Comparison of ENCODE assay signal across 8 cellular contexts in genomic region chr12:6534914-6535696, GRCh38. TPM values are rescaled to one million over a fixed set of nuclear protein-coding genes. Genes with fewer than 3 reads are reported as not detected.
A peak's percentile ranks its signal among the peaks of the same experiment; 100 is the strongest.
DNase-seq lines count a peak whose midpoint lies in the region; ATAC-seq and TF ChIP-seq lines count a peak whose summit lies in the region.

No MANE protein-coding gene starts in this region.

- H4K20me1 ChIP-seq in hepatocyte (ENCODE audit: insufficient read depth, poor library complexity, severe bottlenecking), result peaks cover 40% of the 10 kb centered on the region

- H3K79me2 ChIP-seq in hepatocyte, result peaks cover 39% of the 10 kb centered on the region

- H3K27me3 ChIP-seq in MG63, result no peaks in the 10 kb centered on the region
- no peaks in the 10 kb centered on the region for H3K27me3 ChIP-seq in ascending aorta
- H3K27me3 ChIP-seq in hepatocyte, result no peaks in the 10 kb centered on the region

- peak overlapping the region; percentile 96 for H3K27ac Mint-ChIP-seq in T-helper 17 cell

- H3K4me3 Mint-ChIP-seq in T-helper 17 cell, result peak overlapping the region; percentile 97

- H3K9me3 ChIP-seq in MG63, result no peaks in the 10 kb centered on the region
- no peaks in the 10 kb centered on the region for H3K9me3 ChIP-seq in T-helper 17 cell (ENCODE audit: control insufficient read depth, low read length, poor library complexity, severe bottlenecking)
- no peaks in the 10 kb centered on the region for H3K9me3 ChIP-seq in ascending aorta
- no peaks in the 10 kb centered on the region for H3K9me3 ChIP-seq in hepatocyte (ENCODE audit: low read depth)

- peak overlapping the region; percentile 92 for H3K4me3 ChIP-seq in MG63
- peak overlapping the region; percentile 79 to 98 for H3K4me3 ChIP-seq in ascending aorta
- peak overlapping the region; percentile 93 for H3K4me3 ChIP-seq in hepatocyte
- peak overlapping the region; percentile 97 for H3K4me3 ChIP-seq in retinal pigment epithelial cell (ENCODE audit: low read length)

- 1% methylated on average over 45 of the region's 55 CpGs for WGBS in hepatocyte (ENCODE audit: low lambda C conversion rate, missing lambda C conversion rate)

- H3K36me3 ChIP-seq in MG63 (peaks cover 74% of the 10 kb centered on the region), ascending aorta (peaks cover 34 to 51% of the 10 kb centered on the region in 2 donors), hepatocyte (replicated peaks; ENCODE audit: insufficient read depth, low read depth) (no peaks in the 10 kb centered on the region)

- peaks cover 44% of the 10 kb centered on the region for H3K4me1 Mint-ChIP-seq in T-helper 17 cell

- no peaks in the 10 kb centered on the region for H3K9me2 ChIP-seq in hepatocyte (replicated peaks; ENCODE audit: insufficient read depth)

- H2AFZ ChIP-seq in hepatocyte, result no peak overlapping the region

- ATAC-seq in GM19397 (IDR thresholded peaks at IDR 0.05; ENCODE audit: unreplicated experiment) (peak; percentile 13), T-helper 17 cell (peak; percentile 31)

- H3K27me3 Mint-ChIP-seq in T-helper 17 cell, result no peaks in the 10 kb centered on the region

- H3K27ac ChIP-seq in ascending aorta, result peak overlapping the region; percentile 98 to 99
- H3K27ac ChIP-seq in hepatocyte, result peak overlapping the region; percentile 92

- H3K4me1 ChIP-seq in ascending aorta, result peaks cover 19 to 30% of the 10 kb centered on the region in 2 donors
- peaks cover 30% of the 10 kb centered on the region for H3K4me1 ChIP-seq in hepatocyte (ENCODE audit: insufficient read depth)

- peaks cover 8% of the 10 kb centered on the region for H3K36me3 Mint-ChIP-seq in T-helper 17 cell (ENCODE audit: low read depth)

- TF ChIP-seq CTCF in ascending aorta (IDR thresholded peaks at IDR 0.05) (peak in 1 of 3 experiments; percentile 16), hepatocyte (IDR thresholded peaks at IDR 0.05; ENCODE audit: poor library complexity) (no peak), retinal pigment epithelial cell (conservative IDR thresholded peaks at IDR 0.05; ENCODE audit: low read depth, low read length) (no peak)

- peak overlapping the region; percentile 82 for H3K4me2 ChIP-seq in hepatocyte

- intact Hi-C loops in ascending aorta (cut with DNase I), result loop anchor here (1.0 to 10.0 kb wide), 7 partner anchors 17 to 818 kb away; partner anchors contain the start of genes MRPL51 and VAMP1

- DNase-seq in C1 segment of cervical spinal cord (lab: John Stamatoyannopoulos, UW) (peak in 10 of 14 donors; percentile 52 to 84 (median 62)), MG63 (peak; percentile 72), T-helper 17 cell (peak in 2 of 3 donors; percentile 67 to 76), ascending aorta (ENCODE audit: low spot score in 2 of 2) (peak; percentile 64 to 93), hepatocyte (ENCODE audit: low spot score) (peak; percentile 80), retinal pigment epithelial cell (ENCODE audit: low read depth) (no peak), middle frontal gyrus (ENCODE audit: extremely low spot score, low spot score) (no peak)

RNA-seq across cellular contexts. Expression of gene GAPDH, which starts 0.8 kb away (rescaled TPM):
- total RNA-seq in MG63 (2014; rRNA removed; shearing (Covaris generic); ENCODE audit: low replicate concordance), result 4,502 and 8,561 TPM in 2 replicates
- total RNA-seq in T-helper 17 cell, result 100 to 1,000 TPM; 640 to 695 TPM
- total RNA-seq in ascending aorta, result 3,445 TPM
- 1,719 and 1,827 TPM in 2 replicates for total RNA-seq in hepatocyte
- polyA plus RNA-seq in hepatocyte, result 2,607 and 2,708 TPM in 2 replicates

RNA-seq across cellular contexts. Expression of gene IFFO1, which starts 20.7 kb away (rescaled TPM):
- total RNA-seq in MG63 (2014; rRNA removed; shearing (Covaris generic); ENCODE audit: low replicate concordance), result 6.1 and 13.2 TPM in 2 replicates
- 10 to 100 TPM; 29.3 to 37.3 TPM for total RNA-seq in T-helper 17 cell
- 35.0 TPM for total RNA-seq in ascending aorta
- 5.4 and 7.5 TPM in 2 replicates for total RNA-seq in hepatocyte
- polyA plus RNA-seq in hepatocyte, result 11.2 and 15.2 TPM in 2 replicates

RNA-seq across cellular contexts. Expression of gene NOP2, which starts 33.0 kb away (rescaled TPM):
- 64.5 and 90.4 TPM in 2 replicates for total RNA-seq in MG63 (2014; rRNA removed; shearing (Covaris generic); ENCODE audit: low replicate concordance)
- total RNA-seq in T-helper 17 cell (100 to 1,000 TPM in 1 of 2 donors, 10 to 100 TPM in 1; 90.0 to 122 TPM), ascending aorta (77.4 TPM), hepatocyte (36.1 and 40.3 TPM in 2 replicates)
- polyA plus RNA-seq in hepatocyte, result 37.8 and 38.1 TPM in 2 replicates

RNA-seq across cellular contexts. Expression of gene NCAPD2, which starts 41.2 kb away (rescaled TPM):
- total RNA-seq in MG63 (2014; rRNA removed; shearing (Covaris generic); ENCODE audit: low replicate concordance), result 60.2 and 95.9 TPM in 2 replicates
- total RNA-seq in T-helper 17 cell (10 to 100 TPM; 16.9 to 24.3 TPM), ascending aorta (11.7 TPM), hepatocyte (26.7 and 31.4 TPM in 2 replicates)
- polyA plus RNA-seq in hepatocyte, result 13.7 and 17.4 TPM in 2 replicates

RNA-seq across cellular contexts. Expression of gene MRPL51, which starts 42.0 kb away (rescaled TPM):
- total RNA-seq in MG63 (2014; rRNA removed; shearing (Covaris generic); ENCODE audit: low replicate concordance), result 140 and 315 TPM in 2 replicates
- total RNA-seq in T-helper 17 cell (10 to 100 TPM; 36.6 to 42.2 TPM), ascending aorta (112 TPM), hepatocyte (57.4 and 81.6 TPM in 2 replicates)
- 231 and 267 TPM in 2 replicates for polyA plus RNA-seq in hepatocyte

Comparison
In these comparisons a context has a peak if more than half of its experiments do, and no peak if none do; other contexts are left out.
1. DNase-seq: peak in C1 segment of cervical spinal cord (10 of 14), MG63 (single experiment), T-helper 17 cell (2 of 3), ascending aorta (2 of 2) and hepatocyte (single experiment); none in retinal pigment epithelial cell (single experiment) and middle frontal gyrus (single experiment).
2. Peak in every context shown above with its lines, with median percentiles within 50 percentile points of each other: H3K4me3 ChIP-seq.